ENCODE assay signal across 11 cellular contexts in genomic region chr21:35136586-35137254, GRCh38.
A peak's percentile ranks its signal among the peaks of the same experiment; 100 is the strongest.
DNase-seq lines count a peak whose midpoint lies in the region; ATAC-seq and TF ChIP-seq lines count a peak whose summit lies in the region.
"Had no signal": no experiment of that assay in that cellular context is flagged by ENCODE, and none has a peak within 500 bp of the region (broad histone marks: within the 10 kb centered on the region; RNA-seq: fewer than 3 reads in every experiment).

No MANE protein-coding gene starts in this region.

- DNase-seq in AG04450 (ENCODE audit: low read depth, low spot score) = no peak
- DNase-seq in HuH-7.5 (ENCODE audit: low spot score) = peak; percentile 10
- DNase-seq in mammary epithelial cell = peak; percentile 82
- no peak for DNase-seq in lower lobe of right lung
- no peak for DNase-seq in NCI-H187 (lab: John Stamatoyannopoulos, UW)
- DNase-seq: stimulated activated CD4-positive, alpha-beta T cell treated with anti-CD3 and anti-CD28 coated beads, Interleukin-2, amount 100 ng/mL, for 48 hours had no signal

- H3K36me3 ChIP-seq in mammary epithelial cell (ENCODE audit: insufficient read depth, low read length) (no peaks in the 10 kb centered on the region), lower lobe of right lung (no peaks in the 10 kb centered on the region)
- H3K36me3 ChIP-seq: BLaER1 treated with 17β-estradiol and CSF1 and Interleukin-3, amounts not matched to agents 10 nM and 100 nM; vagina had no signal

- peak overlapping the region; percentile 40 for H2AFZ ChIP-seq in mammary epithelial cell (ENCODE audit: low read depth, low read length)

- H3K4me1 ChIP-seq in mammary epithelial cell (ENCODE audit: insufficient read depth, low read length) = peaks cover 45% of the 10 kb centered on the region
- no peaks in the 10 kb centered on the region for H3K4me1 ChIP-seq in lower lobe of right lung
- H3K4me1 ChIP-seq: vagina had no signal

- H3K4me3 ChIP-seq in AG04450 (ENCODE audit: low read depth, low read length) = no peak overlapping the region
- H3K4me3 ChIP-seq in mammary epithelial cell (replicated peaks in 1 of 3; ENCODE audit: insufficient read depth in 1 of 3, low read depth in 2 of 3, low read length in 3 of 3) = no peak overlapping the region
- no peak overlapping the region for H3K4me3 ChIP-seq in lower lobe of right lung
- H3K4me3 ChIP-seq: BLaER1 treated with 17β-estradiol and CSF1 and Interleukin-3, amounts not matched to agents 10 nM and 100 nM; vagina had no signal

- POLR2A ChIA-PET in AG04450 (lab: Yijun Ruan, JAX) = interaction anchor here (0.5 kb wide), 1 partner anchor 885 kb away, joined by 3 read pairs; no protein-coding TSS in a partner anchor

- peak overlapping the region; percentile 59 for H3K4me2 ChIP-seq in mammary epithelial cell (ENCODE audit: insufficient read depth, low read depth, low read length)
- H3K4me2 ChIP-seq: BLaER1 treated with 17β-estradiol and CSF1 and Interleukin-3, amounts not matched to agents 10 nM and 100 nM had no signal

- in situ Hi-C loops in mammary epithelial cell (cut with MboI; ENCODE audit: low sequenced_read_pairs in 2 of 2) = no loop called here

- WGBS in mammary epithelial cell (ENCODE audit: low coverage, missing lambda C conversion rate) = 0% methylated on average over 1 of the region's 1 CpG

- TSS peak; percentile 51 for BruUV-seq in mammary epithelial cell (replicated peaks; lab: Mats Ljungman, UMichigan)

- CTCF ChIA-PET in AG04450 (lab: Charles Lee) = no interaction called here
- CTCF ChIA-PET in mammary epithelial cell (lab: Charles Lee; ENCODE audit: low non-redundant PET) = interaction anchor here (0.5 to 0.6 kb wide), 2 partner anchors 79 to 247 kb away, joined by 3 read pairs; no protein-coding TSS in a partner anchor

- H3K9me3 ChIP-seq in AG04450 (ENCODE audit: control insufficient read depth, insufficient read depth, low read length) (no peaks in the 10 kb centered on the region; the same call in 1 of the 2 replicates), mammary epithelial cell (replicated peaks; ENCODE audit: insufficient read depth, low read length) (no peaks in the 10 kb centered on the region), lower lobe of right lung (no peaks in the 10 kb centered on the region)
- H3K9me3 ChIP-seq: vagina had no signal

- TF ChIP-seq CTCF in AG04450 (IDR thresholded peaks at IDR 0.05; ENCODE audit: low read depth, low read length) (no peak), mammary epithelial cell (conservative IDR thresholded peaks at IDR 0.05 in 1 of 2, IDR thresholded peaks at IDR 0.05 in 1 of 2; ENCODE audit: extremely low read depth in 1 of 2, insufficient read depth in 1 of 2, low read depth in 1 of 2, low read length in 2 of 2) (no peak), lower lobe of right lung (IDR thresholded peaks at IDR 0.05) (no peak)

- peak overlapping the region; percentile 89 for H3K9ac ChIP-seq in mammary epithelial cell (ENCODE audit: insufficient read depth, low read length)
- H3K9ac ChIP-seq: BLaER1 treated with 17β-estradiol and CSF1 and Interleukin-3, amounts not matched to agents 10 nM and 100 nM had no signal

- H4K20me1 ChIP-seq in mammary epithelial cell (ENCODE audit: insufficient read depth, low read length) = no peaks in the 10 kb centered on the region
- H4K20me1 ChIP-seq: BLaER1 treated with 17β-estradiol and CSF1 and Interleukin-3, amounts not matched to agents 10 nM and 100 nM had no signal

- H3K27me3 ChIP-seq in AG04450 (ENCODE audit: control insufficient read depth, insufficient read depth, low read length) (no peaks in the 10 kb centered on the region), mammary epithelial cell (ENCODE audit: insufficient read depth, low read length) (no peaks in the 10 kb centered on the region), lower lobe of right lung (ENCODE audit: low read depth) (no peaks in the 10 kb centered on the region)
- H3K27me3 ChIP-seq: BLaER1 treated with 17β-estradiol and CSF1 and Interleukin-3, amounts not matched to agents 10 nM and 100 nM; vagina had no signal

- dilution Hi-C loops in mammary epithelial cell (cut with HindIII; ENCODE audit: low sequenced_read_pairs) = no loop called here

- peak; percentile 57 to 62 for ATAC-seq in lower lobe of right lung
- no peak for ATAC-seq in GM18511 (IDR thresholded peaks at IDR 0.05; ENCODE audit: unreplicated experiment)
- no peak for ATAC-seq in GM19351 (IDR thresholded peaks at IDR 0.05; ENCODE audit: unreplicated experiment)
- ATAC-seq in HG03460 (IDR thresholded peaks at IDR 0.05; ENCODE audit: unreplicated experiment) = no peak

- intact Hi-C loops in mammary epithelial cell (cut with micrococcal nuclease) = loop anchor here (1.0 to 5.0 kb wide), 5 partner anchors 73 to 806 kb away; no protein-coding TSS in a partner anchor
- intact Hi-C loops in lower lobe of right lung (cut with DNase I) = no loop called here

- no peaks in the 10 kb centered on the region for H3K79me2 ChIP-seq in mammary epithelial cell (ENCODE audit: insufficient read depth, low read length)

- H3K27ac ChIP-seq in AG04450 (ENCODE audit: low read depth, low read length) = peak overlapping the region; percentile 49
- peak overlapping the region; percentile 99 for H3K27ac ChIP-seq in mammary epithelial cell (ENCODE audit: insufficient read depth, low read depth, low read length)
- H3K27ac ChIP-seq in lower lobe of right lung = no peak overlapping the region
- H3K27ac ChIP-seq: BLaER1 treated with 17β-estradiol and CSF1 and Interleukin-3, amounts not matched to agents 10 nM and 100 nM; vagina had no signal

Comparison
In these comparisons a context has a peak if more than half of its experiments do, and no peak if none do; other contexts are left out.
1. DNase-seq: peak in HuH-7.5 (single experiment) and mammary epithelial cell (single experiment); none in AG04450 (single experiment), lower lobe of right lung (single experiment) and NCI-H187 (0 of 2).
2. ATAC-seq: peak in lower lobe of right lung (2 of 2); none in GM18511 (single experiment), GM19351 (single experiment) and HG03460 (single experiment).